ENCODE assay signal across 37 cellular contexts in the genomic region with DNA sequence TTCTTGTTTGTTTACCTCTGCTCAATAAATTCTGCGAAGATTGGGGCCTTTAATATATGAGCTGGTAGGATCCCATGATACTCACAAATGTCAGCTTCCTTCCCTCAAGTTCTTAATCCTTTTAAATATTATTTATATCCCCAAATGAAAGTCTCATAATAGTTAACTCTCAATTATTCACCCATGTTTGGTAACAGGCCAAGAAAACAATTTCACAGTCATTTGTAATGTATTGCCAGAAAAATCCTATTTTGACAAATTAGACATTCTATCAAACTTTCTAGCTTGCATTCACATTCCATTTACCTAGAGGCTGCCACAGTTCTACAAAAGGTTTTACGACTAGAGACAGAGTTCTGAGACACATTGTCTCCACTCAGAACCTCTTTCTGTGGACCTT.
"Had no signal": no experiment of that assay in that cellular context is flagged by ENCODE, and none has a peak within 500 bp of the region (broad histone marks: within the 10 kb centered on the region; RNA-seq: fewer than 3 reads in every experiment).

No MANE protein-coding gene starts in this region.

- H3K36me3 ChIP-seq: adrenal gland, ascending aorta, brain microvascular endothelial cell, breast epithelium, cardiac muscle cell had no signal

- H3K9me3 Mint-ChIP-seq: activated naive CD4-positive, alpha-beta T cell treated with anti-CD3 and anti-CD28 coated beads for 36 hours; activated naive CD4-positive, alpha-beta T cell treated with anti-CD3 and anti-CD28 coated beads, Interleukin-2, amount 10 ng/mL, durations not matched to agents 7 days and 5 days; activated naive CD4-positive, alpha-beta T cell treated with anti-CD3 and anti-CD28 coated beads, Interleukin-2, amount 50 U/mL, for 72 hours; activated naive CD8-positive, alpha-beta T cell treated with anti-CD3 and anti-CD28 coated beads, Interleukin-2, amount 10 ng/mL, durations not matched to agents 7 days and 5 days; activated T-cell treated with anti-CD3 and anti-CD28 coated beads, Interleukin-2, amount 50 U/mL, for 24 hours; activated T-cell treated with anti-CD3 and anti-CD28 coated beads, Interleukin-2, amount 50 U/mL, for 4 hours; activated T-helper 1 cell treated with anti-CD3 and anti-CD28 coated beads, Interleukin-12 subunit alpha, Interleukin-12 subunit beta, Interleukin-2, Interleukin-4 antibody, amounts not matched to agents 30 ng/mL and 10 ng/mL and 1 ng/mL, durations not matched to agents 14 hours and 24 hours and 36 hours; activated T-helper 2 cell treated with anti-CD3 and anti-CD28 coated beads, Interferon-gamma antibody, Interleukin-2, Interleukin-4, amounts not matched to agents 10 μg/mL and 5 μg/mL and 100 μg/mL, durations not matched to agents 14 hours and 24 hours and 36 hours had no signal

- H3K36me3 Mint-ChIP-seq: activated naive CD4-positive, alpha-beta T cell treated with anti-CD3 and anti-CD28 coated beads, Interleukin-2, amount 10 ng/mL, durations not matched to agents 7 days and 5 days; activated naive CD4-positive, alpha-beta T cell treated with anti-CD3 and anti-CD28 coated beads, Interleukin-2, amount 50 U/mL, for 24 hours; activated naive CD4-positive, alpha-beta T cell treated with anti-CD3 and anti-CD28 coated beads, Interleukin-2, amount 50 U/mL, for 72 hours; activated naive CD8-positive, alpha-beta T cell; activated naive CD8-positive, alpha-beta T cell treated with anti-CD3 and anti-CD28 coated beads for 36 hours; activated naive CD8-positive, alpha-beta T cell treated with anti-CD3 and anti-CD28 coated beads, Interleukin-2, amount 10 ng/mL, durations not matched to agents 7 days and 5 days; brain had no signal

- H3K27ac Mint-ChIP-seq: activated naive CD4-positive, alpha-beta T cell treated with anti-CD3 and anti-CD28 coated beads for 36 hours; activated naive CD4-positive, alpha-beta T cell treated with anti-CD3 and anti-CD28 coated beads, Interleukin-2, amount 10 ng/mL, durations not matched to agents 7 days and 5 days; activated naive CD4-positive, alpha-beta T cell treated with anti-CD3 and anti-CD28 coated beads, Interleukin-2, amount 50 U/mL, for 24 hours; activated naive CD4-positive, alpha-beta T cell treated with anti-CD3 and anti-CD28 coated beads, Interleukin-2, amount 50 U/mL, for 72 hours; activated naive CD8-positive, alpha-beta T cell; activated naive CD8-positive, alpha-beta T cell treated with anti-CD3 and anti-CD28 coated beads for 36 hours; activated naive CD8-positive, alpha-beta T cell treated with anti-CD3 and anti-CD28 coated beads, Interleukin-2, amount 10 ng/mL, durations not matched to agents 7 days and 5 days; activated naive CD8-positive, alpha-beta T cell treated with anti-CD3 and anti-CD28 coated beads, Interleukin-2, amount 50 U/mL, for 24 hours; activated T-cell treated with anti-CD3 and anti-CD28 coated beads, Interleukin-2, amount 50 U/mL, for 24 hours; activated T-cell treated with anti-CD3 and anti-CD28 coated beads, Interleukin-2, amount 50 U/mL, for 72 hours; activated T-helper 1 cell treated with anti-CD3 and anti-CD28 coated beads, Interleukin-12 subunit alpha, Interleukin-12 subunit beta, Interleukin-2, Interleukin-4 antibody, amounts not matched to agents 30 ng/mL and 10 ng/mL and 1 ng/mL, durations not matched to agents 14 hours and 24 hours and 36 hours; activated T-helper 17 cell treated with anti-CD3 and anti-CD28 coated beads, Interleukin-2, amount 50 U/mL, for 72 hours; activated T-helper 2 cell treated with anti-CD3 and anti-CD28 coated beads, Interferon-gamma antibody, Interleukin-2, Interleukin-4, amounts not matched to agents 10 μg/mL and 5 μg/mL and 100 μg/mL, durations not matched to agents 14 hours and 24 hours and 36 hours; brain had no signal

- H3K4me3 Mint-ChIP-seq: activated naive CD4-positive, alpha-beta T cell treated with anti-CD3 and anti-CD28 coated beads for 36 hours; activated naive CD4-positive, alpha-beta T cell treated with anti-CD3 and anti-CD28 coated beads, Interleukin-2, amount 10 ng/mL, durations not matched to agents 7 days and 5 days; activated naive CD4-positive, alpha-beta T cell treated with anti-CD3 and anti-CD28 coated beads, Interleukin-2, amount 50 U/mL, for 24 hours; activated naive CD8-positive, alpha-beta T cell; activated naive CD8-positive, alpha-beta T cell treated with anti-CD3 and anti-CD28 coated beads for 36 hours; activated naive CD8-positive, alpha-beta T cell treated with anti-CD3 and anti-CD28 coated beads, Interleukin-2, amount 10 ng/mL, durations not matched to agents 7 days and 5 days; activated naive CD8-positive, alpha-beta T cell treated with anti-CD3 and anti-CD28 coated beads, Interleukin-2, amount 50 U/mL, for 24 hours; activated T-cell treated with anti-CD3 and anti-CD28 coated beads, Interleukin-2, amount 50 U/mL, for 24 hours; activated T-cell treated with anti-CD3 and anti-CD28 coated beads, Interleukin-2, amount 50 U/mL, for 4 hours; activated T-cell treated with anti-CD3 and anti-CD28 coated beads, Interleukin-2, amount 50 U/mL, for 72 hours; activated T-helper 1 cell treated with anti-CD3 and anti-CD28 coated beads, Interleukin-12 subunit alpha, Interleukin-12 subunit beta, Interleukin-2, Interleukin-4 antibody, amounts not matched to agents 30 ng/mL and 10 ng/mL and 1 ng/mL, durations not matched to agents 14 hours and 24 hours and 36 hours; activated T-helper 17 cell treated with anti-CD3 and anti-CD28 coated beads, Interleukin-2, amount 50 U/mL, for 72 hours; brain; central memory CD8-positive, alpha-beta T cell had no signal

- H3K4me3 ChIP-seq: adrenal gland, ascending aorta, body of pancreas, breast epithelium, cardiac muscle cell had no signal

- H3K4me1 ChIP-seq: ascending aorta had no signal

- H3K4me1 Mint-ChIP-seq: activated naive CD4-positive, alpha-beta T cell treated with anti-CD3 and anti-CD28 coated beads, Interleukin-2, amount 10 ng/mL, durations not matched to agents 7 days and 5 days; activated naive CD4-positive, alpha-beta T cell treated with anti-CD3 and anti-CD28 coated beads, Interleukin-2, amount 50 U/mL, for 24 hours; activated naive CD8-positive, alpha-beta T cell treated with anti-CD3 and anti-CD28 coated beads for 36 hours; activated naive CD8-positive, alpha-beta T cell treated with anti-CD3 and anti-CD28 coated beads, Interleukin-2, amount 10 ng/mL, durations not matched to agents 7 days and 5 days; activated naive CD8-positive, alpha-beta T cell treated with anti-CD3 and anti-CD28 coated beads, Interleukin-2, amount 50 U/mL, for 24 hours; activated T-helper 17 cell treated with anti-CD3 and anti-CD28 coated beads, Interleukin-2, amount 50 U/mL, for 72 hours; brain; central memory CD8-positive, alpha-beta T cell had no signal

- H3K9me3 ChIP-seq: adrenal gland, ascending aorta, body of pancreas, breast epithelium had no signal

- ATAC-seq: activated naive CD4-positive, alpha-beta T cell treated with anti-CD3 and anti-CD28 coated beads, Interleukin-2, amount 50 U/mL, for 72 hours; activated naive CD8-positive, alpha-beta T cell treated with anti-CD3 and anti-CD28 coated beads, Interleukin-2, amount 50 U/mL, for 24 hours; activated T-cell treated with anti-CD3 and anti-CD28 coated beads, Interleukin-2, amount 50 U/mL, for 4 hours; activated T-cell treated with anti-CD3 and anti-CD28 coated beads, Interleukin-2, amount 50 U/mL, for 72 hours; activated T-helper 17 cell treated with anti-CD3 and anti-CD28 coated beads, Interleukin-2, amount 50 U/mL, for 72 hours; body of pancreas had no signal

- DNase-seq: activated effector memory CD4-positive, alpha-beta T cell treated with anti-CD3 and anti-CD28 coated beads, Interleukin-2, amount 50 U/mL, for 16 hours; activated effector memory CD4-positive, alpha-beta T cell treated with Interleukin-2 at 50 U/mL for 16 hours; activated gamma-delta T cell; activated gamma-delta T cell treated with Interleukin-2 at 50 U/mL for 16 hours; activated naive CD4-positive, alpha-beta T cell; activated naive CD4-positive, alpha-beta T cell treated with anti-CD3 and anti-CD28 coated beads for 36 hours; activated naive CD4-positive, alpha-beta T cell treated with anti-CD3 and anti-CD28 coated beads, Interleukin-2, amount 10 ng/mL, durations not matched to agents 7 days and 5 days; activated naive CD4-positive, alpha-beta T cell treated with anti-CD3 and anti-CD28 coated beads, Interleukin-2, amount 50 U/mL, for 16 hours; activated naive CD4-positive, alpha-beta T cell treated with Interleukin-2 at 50 U/mL for 16 hours; activated naive CD8-positive, alpha-beta T cell treated with anti-CD3 and anti-CD28 coated beads for 36 hours; activated naive CD8-positive, alpha-beta T cell treated with anti-CD3 and anti-CD28 coated beads, Interleukin-2, amount 10 ng/mL, durations not matched to agents 7 days and 5 days; activated naive CD8-positive, alpha-beta T cell treated with anti-CD3 and anti-CD28 coated beads, Interleukin-2, amount 50 U/mL, for 24 hours; activated T-cell treated with anti-CD3 and anti-CD28 coated beads, Interleukin-2, amount 50 U/mL, for 24 hours; activated T-cell treated with anti-CD3 and anti-CD28 coated beads, Interleukin-2, amount 50 U/mL, for 4 hours; activated T-cell treated with anti-CD3 and anti-CD28 coated beads, Interleukin-2, amount 50 U/mL, for 48 hours; activated T-cell treated with anti-CD3 and anti-CD28 coated beads, Interleukin-2, amount 50 U/mL, for 72 hours; adrenal gland; amniotic stem cell; amygdala; anterior cingulate cortex; aorta; body of pancreas; brain microvascular endothelial cell; caudate nucleus; central memory CD4-positive, alpha-beta T cell; cerebellar nuclear complex had no signal

- H3K27ac ChIP-seq: adrenal gland, ascending aorta, body of pancreas, brain microvascular endothelial cell, breast epithelium, cardiac muscle cell had no signal

- H3K27me3 Mint-ChIP-seq: activated naive CD8-positive, alpha-beta T cell treated with anti-CD3 and anti-CD28 coated beads, Interleukin-2, amount 10 ng/mL, durations not matched to agents 7 days and 5 days had no signal

- H3K27me3 ChIP-seq: adrenal gland, ascending aorta, body of pancreas, brain microvascular endothelial cell, breast epithelium, cardiac muscle cell had no signal
